ENCODE assay signal across 8 cellular contexts in genomic region chr1:157948547-157949152, GRCh38. TPM values are rescaled to one million over a fixed set of nuclear protein-coding genes. Genes with fewer than 3 reads are reported as not detected.
A peak's percentile ranks its signal among the peaks of the same experiment; 100 is the strongest.
DNase-seq lines count a peak whose midpoint lies in the region; ATAC-seq and TF ChIP-seq lines count a peak whose summit lies in the region.

No MANE protein-coding gene starts in this region.

- DNase-seq in GM03348 (ENCODE audit: low spot score), result peak; percentile 38
- DNase-seq in NCI-H2227 (lab: John Stamatoyannopoulos, UW; ENCODE audit: unreplicated experiment), result peak; percentile 24
- DNase-seq in cerebellar cortex (ENCODE audit: low spot score), result peak; percentile 28
- no peak for DNase-seq in lung (ENCODE audit: low spot score)
- DNase-seq in suprapubic skin (ENCODE audit: low spot score in 2 of 2), result no peak
- DNase-seq in NCI-H146 treated with DMSO at 0.1 percent for 48 hours (lab: John Stamatoyannopoulos, UW; ENCODE audit: unreplicated experiment), result no peak

- H3K4me3 ChIP-seq in lung, result no peak overlapping the region
- H3K4me3 ChIP-seq in suprapubic skin, result no peak overlapping the region

- TF ChIP-seq CTCF in lung (IDR thresholded peaks at IDR 0.05; ENCODE audit: control extremely low read depth, extremely low read depth) (peak; percentile 28), suprapubic skin (IDR thresholded peaks at IDR 0.05) (no peak)

- ATAC-seq in lung (ENCODE audit: insufficient read depth, low FRiP score) (no peak), HG02970 (IDR thresholded peaks at IDR 0.05; ENCODE audit: low FRiP score, unreplicated experiment) (no peak), GM18870 (IDR thresholded peaks at IDR 0.05; ENCODE audit: unreplicated experiment) (no peak)

- H3K27me3 ChIP-seq in lung (ENCODE audit: control insufficient read depth, insufficient read depth), result no peaks in the 10 kb centered on the region
- peaks cover 3% of the 10 kb centered on the region for H3K27me3 ChIP-seq in suprapubic skin

- H3K9me3 ChIP-seq in lung (ENCODE audit: control insufficient read depth in 2 of 2, insufficient read depth in 1 of 2, low read length in 1 of 2) (no peaks in the 10 kb centered on the region), suprapubic skin (no peaks in the 10 kb centered on the region)

- TF ChIP-seq EP300 in suprapubic skin (IDR thresholded peaks at IDR 0.05), result no peak

- H3K36me3 ChIP-seq in lung (ENCODE audit: control insufficient read depth in 2 of 2, insufficient read depth in 2 of 2, low read length in 2 of 2) (no peaks in the 10 kb centered on the region), suprapubic skin (no peaks in the 10 kb centered on the region)

- WGBS in lung, 2 donors, result 26 to 27% methylated on average over 2 of the region's 2 CpGs
- 20% methylated on average over 1 of the region's 2 CpGs for WGBS in suprapubic skin

- peaks cover 0 to 2% of the 10 kb centered on the region in 2 donors for H3K4me1 ChIP-seq in lung (ENCODE audit: control insufficient read depth in 2 of 2, insufficient read depth in 2 of 2, low read length in 2 of 2)
- no peaks in the 10 kb centered on the region for H3K4me1 ChIP-seq in suprapubic skin

- TF ChIP-seq POLR2A in suprapubic skin (IDR thresholded peaks at IDR 0.05), result no peak

- H3K27ac ChIP-seq in lung (ENCODE audit: low read depth in 1 of 2, low read length in 1 of 2) (no peak overlapping the region), suprapubic skin (no peak overlapping the region)

RNA-seq across cellular contexts. Expression of gene KIRREL1, which starts 44.8 kb away (rescaled TPM):
- total RNA-seq in lung (10 to 100 TPM; 33.9 to 41.8 TPM), suprapubic skin (10 to 100 TPM; 12.5 to 18.9 (median 15.5) TPM)
- polyA plus RNA-seq in lung, result 10 to 100 TPM in 1 of 2 donors, 1 to 10 TPM in 1; 7.5 to 19.2 TPM

Comparison
In these comparisons a context has a peak if more than half of its experiments do, and no peak if none do; other contexts are left out.
1. DNase-seq: peak in GM03348 (single experiment), NCI-H2227 (single experiment) and cerebellar cortex (single experiment); none in lung (single experiment), suprapubic skin (0 of 2) and NCI-H146 treated with DMSO at 0.1 percent for 48 hours (single experiment).